In genomic region chr15:23378946-23379345, GRCh38 we compare ENCODE assay signal across 15 cellular contexts. TPM values are rescaled to one million over a fixed set of nuclear protein-coding genes. Genes with fewer than 3 reads are reported as not detected.
"Had no signal": no experiment of that assay in that cellular context is flagged by ENCODE, and none has a peak within 500 bp of the region (broad histone marks: within the 10 kb centered on the region; RNA-seq: fewer than 3 reads in every experiment).

No MANE protein-coding gene starts in this region.

RNA-seq across cellular contexts. Expression of gene GOLGA6L26, which starts 45.0 kb away (rescaled TPM):
- total RNA-seq: activated B cell treated with CpG ODN at 0.5 μM for 24 hours; activated CD4-positive, alpha-beta memory T cell treated with anti-CD3 and anti-CD28 coated beads for 36 hours; activated CD4-positive, alpha-beta memory T cell treated with anti-CD3 and anti-CD28 coated beads, Interleukin-2, amount 10 ng/mL, durations not matched to agents 7 days and 5 days; activated CD4-positive, alpha-beta T cell treated with anti-CD3 and anti-CD28 coated beads for 36 hours; activated CD4-positive, alpha-beta T cell treated with anti-CD3 and anti-CD28 coated beads, Interleukin-2, amount 10 ng/mL, durations not matched to agents 24 days and 14 days; activated CD4-positive, alpha-beta T cell treated with anti-CD3 and anti-CD28 coated beads, Interleukin-2, amount 10 ng/mL, durations not matched to agents 7 days and 5 days; activated CD8-positive, alpha-beta memory T cell treated with anti-CD3 and anti-CD28 coated beads for 36 hours; activated CD8-positive, alpha-beta memory T cell treated with anti-CD3 and anti-CD28 coated beads, Interleukin-2, amount 10 ng/mL, durations not matched to agents 7 days and 5 days; activated CD8-positive, alpha-beta T cell treated with anti-CD3 and anti-CD28 coated beads for 36 hours; activated CD8-positive, alpha-beta T cell treated with anti-CD3 and anti-CD28 coated beads, Interleukin-2, amount 10 ng/mL, durations not matched to agents 7 days and 5 days; T-cell; T-helper 1 cell treated with Interleukin-12 subunit alpha and Interleukin-12 subunit beta and Interleukin-4 antibody, amounts not matched to agents 30 ng/mL and 1 ng/mL, for 36 hours; T-helper 17 cell; T-helper 2 cell treated with Interferon-gamma antibody and Interleukin-4, amounts not matched to agents 100 ng/mL and 5 ng/mL, for 36 hours; WTC11 had no signal
